20 cellular contexts compared by ENCODE assay signal in the genomic region with DNA sequence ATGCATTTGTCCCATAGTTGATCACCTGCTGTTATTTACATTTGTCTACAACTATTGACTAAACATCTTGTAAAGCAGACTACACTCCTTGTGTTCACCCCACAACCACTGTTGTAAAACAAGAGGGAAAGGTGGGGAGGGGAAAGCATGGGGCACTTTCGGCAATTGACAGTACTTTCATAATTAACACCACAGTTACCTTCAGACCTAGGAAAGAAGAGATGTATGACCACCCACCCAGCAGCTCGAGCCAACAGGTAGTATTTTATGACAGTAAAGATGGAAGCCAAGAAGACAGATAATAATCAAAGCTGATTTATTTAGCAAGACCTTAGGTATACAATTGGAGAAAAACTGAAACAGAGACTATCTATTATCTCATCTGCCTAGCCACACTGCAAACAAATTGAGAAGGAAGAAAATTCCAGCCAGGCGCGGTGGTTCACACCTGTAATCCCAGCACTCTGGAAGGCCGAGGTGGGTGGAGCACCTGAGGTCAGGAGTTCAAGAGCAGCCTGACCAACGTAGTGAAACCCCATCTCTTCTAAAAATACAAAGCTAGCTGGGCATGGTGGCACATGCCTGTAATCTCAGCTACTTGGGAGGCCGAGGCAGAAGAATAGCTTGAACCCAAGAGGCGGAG. TPM values are rescaled to one million over a fixed set of nuclear protein-coding genes. Genes with fewer than 3 reads are reported as not detected.
DNase-seq lines count a peak whose midpoint lies in the region; ATAC-seq and TF ChIP-seq lines count a peak whose summit lies in the region.
"Had no signal": no experiment of that assay in that cellular context is flagged by ENCODE, and none has a peak within 500 bp of the region (broad histone marks: within the 10 kb centered on the region; RNA-seq: fewer than 3 reads in every experiment).

No MANE protein-coding gene starts in this region.

- CTCF ChIA-PET in WTC11 (lab: Charles Lee) = interaction anchor here (1.4 kb wide), 1 partner anchor 173 kb away, joined by 5 read pairs; no protein-coding TSS in a partner anchor

- peak overlapping the region; percentile 3; the same call in 1 of the 2 replicates for H3K4me3 ChIP-seq in LNCaP clone FGC (ENCODE audit: low read depth, low read length)
- H3K4me3 ChIP-seq: GM23248, MG63 had no signal

- H3K9me3 Mint-ChIP-seq in WTC11 = peaks cover 5% of the 10 kb centered on the region
- H3K9me3 Mint-ChIP-seq: CD4-positive, alpha-beta memory T cell had no signal

- ATAC-seq in WTC11 (no peak), GM19351 (IDR thresholded peaks at IDR 0.05; ENCODE audit: unreplicated experiment) (no peak)

- no peaks in the 10 kb centered on the region for H3K27me3 Mint-ChIP-seq in WTC11 (ENCODE audit: low read depth)
- H3K27me3 Mint-ChIP-seq: CD4-positive, alpha-beta memory T cell had no signal

- no peaks in the 10 kb centered on the region for H3K36me3 Mint-ChIP-seq in WTC11

- peak overlapping the region; percentile 31; the same call in 1 of the 2 replicates for H3K27ac ChIP-seq in 22Rv1
- H3K27ac ChIP-seq: GM23248, KMS-11 had no signal

- H3K27ac Mint-ChIP-seq in WTC11 = peak overlapping the region; percentile 1

- no peak overlapping the region for H3K4me3 Mint-ChIP-seq in WTC11
- H3K4me3 Mint-ChIP-seq: CD4-positive, alpha-beta memory T cell had no signal

- POLR2A ChIA-PET in WTC11 (lab: Charles Lee) = no interaction called here

- peak; percentile 39 for DNase-seq in DMS53 (lab: John Stamatoyannopoulos, UW)
- no peak for DNase-seq in DMS53 treated with DMSO at 0.1 percent for 48 hours (lab: John Stamatoyannopoulos, UW; ENCODE audit: unreplicated experiment)
- DNase-seq in LNCaP clone FGC (ENCODE audit: low read depth) = peak; percentile 90
- no peak for DNase-seq in WTC11 (ENCODE audit: low spot score)
- DNase-seq in EL = no peak
- DNase-seq in amniotic stem cell (lab: John Stamatoyannopoulos, UW) = no peak
- DNase-seq: 8988T; BE2C; Calu3; CD4-positive, alpha-beta memory T cell; DMS79; MG63; NCI-H1092; NCI-H446; NK-92 treated with Interleukin-12 subunit alpha and Interleukin-12 subunit beta, amount 100 ng/mL, for 24 hours; RPMI8226 had no signal

- H3K4me1 Mint-ChIP-seq in WTC11 = peaks cover 14% of the 10 kb centered on the region

- TF ChIP-seq CTCF in 22Rv1 (IDR thresholded peaks at IDR 0.05) = no peak
- TF ChIP-seq CTCF in LNCaP clone FGC (IDR thresholded peaks at IDR 0.05; ENCODE audit: control insufficient read depth, extremely low read depth, insufficient read depth) = no peak
- TF ChIP-seq CTCF in WTC11 (IDR thresholded peaks at IDR 0.05) = no peak

TF ChIP-seq in WTC11, 78 proteins besides CTCF, POLR2A, EP300 and RAD21:
- TF ChIP-seq, protein P1, sequence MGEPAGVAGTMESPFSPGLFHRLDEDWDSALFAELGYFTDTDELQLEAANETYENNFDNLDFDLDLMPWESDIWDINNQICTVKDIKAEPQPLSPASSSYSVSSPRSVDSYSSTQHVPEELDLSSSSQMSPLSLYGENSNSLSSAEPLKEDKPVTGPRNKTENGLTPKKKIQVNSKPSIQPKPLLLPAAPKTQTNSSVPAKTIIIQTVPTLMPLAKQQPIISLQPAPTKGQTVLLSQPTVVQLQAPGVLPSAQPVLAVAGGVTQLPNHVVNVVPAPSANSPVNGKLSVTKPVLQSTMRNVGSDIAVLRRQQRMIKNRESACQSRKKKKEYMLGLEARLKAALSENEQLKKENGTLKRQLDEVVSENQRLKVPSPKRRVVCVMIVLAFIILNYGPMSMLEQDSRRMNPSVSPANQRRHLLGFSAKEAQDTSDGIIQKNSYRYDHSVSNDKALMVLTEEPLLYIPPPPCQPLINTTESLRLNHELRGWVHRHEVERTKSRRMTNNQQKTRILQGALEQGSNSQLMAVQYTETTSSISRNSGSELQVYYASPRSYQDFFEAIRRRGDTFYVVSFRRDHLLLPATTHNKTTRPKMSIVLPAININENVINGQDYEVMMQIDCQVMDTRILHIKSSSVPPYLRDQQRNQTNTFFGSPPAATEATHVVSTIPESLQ (CRISPR knock-in tag; IDR thresholded peaks at IDR 0.05) = no peak
- TF ChIP-seq, protein P2, sequence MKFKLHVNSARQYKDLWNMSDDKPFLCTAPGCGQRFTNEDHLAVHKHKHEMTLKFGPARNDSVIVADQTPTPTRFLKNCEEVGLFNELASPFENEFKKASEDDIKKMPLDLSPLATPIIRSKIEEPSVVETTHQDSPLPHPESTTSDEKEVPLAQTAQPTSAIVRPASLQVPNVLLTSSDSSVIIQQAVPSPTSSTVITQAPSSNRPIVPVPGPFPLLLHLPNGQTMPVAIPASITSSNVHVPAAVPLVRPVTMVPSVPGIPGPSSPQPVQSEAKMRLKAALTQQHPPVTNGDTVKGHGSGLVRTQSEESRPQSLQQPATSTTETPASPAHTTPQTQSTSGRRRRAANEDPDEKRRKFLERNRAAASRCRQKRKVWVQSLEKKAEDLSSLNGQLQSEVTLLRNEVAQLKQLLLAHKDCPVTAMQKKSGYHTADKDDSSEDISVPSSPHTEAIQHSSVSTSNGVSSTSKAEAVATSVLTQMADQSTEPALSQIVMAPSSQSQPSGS (CRISPR knock-in tag; IDR thresholded peaks at IDR 0.05; ENCODE audit: borderline replicate concordance, low read depth) = no peak
- TF ChIP-seq, protein P3, sequence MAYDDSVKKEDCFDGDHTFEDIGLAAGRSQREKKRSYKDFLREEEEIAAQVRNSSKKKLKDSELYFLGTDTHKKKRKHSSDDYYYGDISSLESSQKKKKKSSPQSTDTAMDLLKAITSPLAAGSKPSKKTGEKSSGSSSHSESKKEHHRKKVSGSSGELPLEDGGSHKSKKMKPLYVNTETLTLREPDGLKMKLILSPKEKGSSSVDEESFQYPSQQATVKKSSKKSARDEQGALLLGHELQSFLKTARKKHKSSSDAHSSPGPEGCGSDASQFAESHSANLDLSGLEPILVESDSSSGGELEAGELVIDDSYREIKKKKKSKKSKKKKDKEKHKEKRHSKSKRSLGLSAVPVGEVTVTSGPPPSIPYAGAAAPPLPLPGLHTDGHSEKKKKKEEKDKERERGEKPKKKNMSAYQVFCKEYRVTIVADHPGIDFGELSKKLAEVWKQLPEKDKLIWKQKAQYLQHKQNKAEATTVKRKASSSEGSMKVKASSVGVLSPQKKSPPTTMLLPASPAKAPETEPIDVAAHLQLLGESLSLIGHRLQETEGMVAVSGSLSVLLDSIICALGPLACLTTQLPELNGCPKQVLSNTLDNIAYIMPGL (CRISPR knock-in tag; IDR thresholded peaks at IDR 0.05) = no peak
- TF ChIP-seq, protein P4, sequence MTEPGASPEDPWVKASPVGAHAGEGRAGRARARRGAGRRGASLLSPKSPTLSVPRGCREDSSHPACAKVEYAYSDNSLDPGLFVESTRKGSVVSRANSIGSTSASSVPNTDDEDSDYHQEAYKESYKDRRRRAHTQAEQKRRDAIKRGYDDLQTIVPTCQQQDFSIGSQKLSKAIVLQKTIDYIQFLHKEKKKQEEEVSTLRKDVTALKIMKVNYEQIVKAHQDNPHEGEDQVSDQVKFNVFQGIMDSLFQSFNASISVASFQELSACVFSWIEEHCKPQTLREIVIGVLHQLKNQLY (CRISPR knock-in tag; IDR thresholded peaks at IDR 0.05) = no peak
- TF ChIP-seq TP53 (CRISPR knock-in tag; IDR thresholded peaks at IDR 0.05) (no peak), ATF1 (CRISPR knock-in tag; IDR thresholded peaks at IDR 0.05) (no peak), CREB1 (CRISPR knock-in tag; IDR thresholded peaks at IDR 0.05) (no peak)

RNA-seq across cellular contexts. Expression of a gene that starts 11.2 kb away (rescaled TPM):
- 26.5 to 32.2 TPM (median 31.7 TPM) in 3 replicates for total RNA-seq in WTC11 (2021)

RNA-seq across cellular contexts. Expression of a gene that starts 38.4 kb away (rescaled TPM):
- 1,730 to 1,803 TPM (median 1,794 TPM) in 3 replicates for total RNA-seq in WTC11 (2021)

RNA-seq across cellular contexts. Expression of a gene that starts 47.8 kb away (rescaled TPM):
- 112 TPM in 3 replicates for total RNA-seq in WTC11 (2021)

Comparison
In these comparisons a context has a peak if more than half of its experiments do, and no peak if none do; other contexts are left out.
1. DNase-seq: peak in DMS53 (single experiment) and LNCaP clone FGC (single experiment); none in DMS53 treated with DMSO at 0.1 percent for 48 hours (single experiment), WTC11 (single experiment), EL (single experiment) and amniotic stem cell (single experiment).